Comparison of ENCODE assay signal across 8 cellular contexts in the genomic region with DNA sequence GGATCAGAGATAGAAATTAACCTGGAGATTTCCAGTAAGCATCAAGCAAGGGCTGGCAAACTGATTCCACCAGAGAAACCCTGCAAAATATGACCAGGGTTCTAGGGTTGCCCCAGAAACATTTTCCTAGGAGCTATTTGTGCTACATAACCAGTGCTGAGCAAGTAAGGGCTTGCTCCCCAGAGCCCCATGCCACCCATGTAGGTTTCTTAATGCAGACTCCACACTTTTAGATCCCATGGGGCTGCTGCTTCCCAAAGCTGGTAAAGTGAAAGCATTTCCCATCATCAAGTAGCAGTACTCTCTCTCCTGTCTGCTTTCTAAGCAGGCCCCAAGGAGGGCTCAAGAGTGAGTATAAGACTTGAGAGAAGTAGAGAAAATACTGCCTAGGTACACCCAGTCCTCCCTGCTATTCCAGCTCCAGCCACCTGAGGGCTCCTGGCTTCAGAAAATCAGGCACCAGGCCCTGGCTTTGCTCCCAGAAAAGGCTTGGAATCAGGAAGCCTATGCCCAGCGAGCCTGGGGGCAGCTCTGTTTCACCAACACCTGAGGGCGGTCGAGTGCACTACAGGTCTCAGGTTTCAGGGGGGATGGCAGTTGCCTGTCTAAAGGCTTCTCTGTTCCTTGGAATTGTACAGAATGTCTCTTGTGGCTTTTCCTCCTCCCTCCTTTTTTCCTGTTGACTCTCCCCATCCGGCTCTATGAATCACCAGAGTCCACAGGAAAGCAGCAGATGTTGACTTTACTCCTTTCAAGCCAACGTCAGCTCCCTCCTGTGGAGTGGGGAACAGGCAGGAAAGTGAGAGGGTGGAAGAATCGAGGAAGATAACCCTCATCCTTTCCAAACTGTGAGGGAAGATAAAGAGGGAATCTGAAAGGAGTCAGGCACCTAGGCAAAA. TPM values are rescaled to one million over a fixed set of nuclear protein-coding genes. Genes with fewer than 3 reads are reported as not detected.
DNase-seq lines count a peak whose midpoint lies in the region; ATAC-seq and TF ChIP-seq lines count a peak whose summit lies in the region.

No MANE protein-coding gene starts in this region.

- H3K4me3 Mint-ChIP-seq in type B pancreatic cell: peak overlapping the region; percentile 71

- H3K27me3 Mint-ChIP-seq in type B pancreatic cell: peaks cover 5% of the 10 kb centered on the region

- DNase-seq in GM06990 (ENCODE audit: extremely low read depth, insufficient read length): no peak
- peak; percentile 99 for DNase-seq in NCI-H1092 (lab: John Stamatoyannopoulos, UW)
- peak; percentile 73 for DNase-seq in SKM-1 (lab: John Stamatoyannopoulos, UW; ENCODE audit: unreplicated experiment)
- peak; percentile 93 to 98 (median 95) for DNase-seq in adrenal gland
- DNase-seq in Right ventricle myocardium superior: peak; percentile 93
- peak; percentile 97 for DNase-seq in osteoblast (ENCODE audit: insufficient read length, low spot score, missing footprints)
- peak; percentile 90 for DNase-seq in type B pancreatic cell (ENCODE audit: extremely low spot score, unreplicated experiment)

- peak overlapping the region; percentile 87 for H3K27ac Mint-ChIP-seq in type B pancreatic cell

- peak overlapping the region; percentile 85 for H3K4me2 ChIP-seq in osteoblast (ENCODE audit: insufficient read depth, low read length)

- H2AFZ ChIP-seq in osteoblast (ENCODE audit: low read length): peak overlapping the region; percentile 64

- intact Hi-C loops in adrenal gland (cut with DNase I) (no loop called here), Right ventricle myocardium superior (cut with DNase I) (loop anchor here (2.0 kb wide), 1 partner anchor 121 kb away; no protein-coding TSS in a partner anchor)

- TF ChIP-seq CTCF in GM06990 (IDR thresholded peaks at IDR 0.05; ENCODE audit: insufficient read depth, low read length, poor library complexity, severe bottlenecking) (peak; percentile 88), adrenal gland (IDR thresholded peaks at IDR 0.05) (peak; percentile 84 to 98 (median 95)), osteoblast (IDR thresholded peaks at IDR 0.05; ENCODE audit: extremely low read depth, low read depth, low read length) (peak; percentile 99), type B pancreatic cell (conservative IDR thresholded peaks at IDR 0.05) (peak; percentile 95)

- no peaks in the 10 kb centered on the region for H3K79me2 ChIP-seq in osteoblast (ENCODE audit: insufficient read depth, low read length)

- H4K20me1 ChIP-seq in osteoblast (ENCODE audit: insufficient read depth, low read length): no peaks in the 10 kb centered on the region

- peaks cover 19 to 24% of the 10 kb centered on the region in 2 donors for H3K4me1 ChIP-seq in adrenal gland (replicated peaks in 1 of 2)
- H3K4me1 ChIP-seq in osteoblast (ENCODE audit: insufficient read depth, low read length): peaks cover 28% of the 10 kb centered on the region

- H3K36me3 ChIP-seq in GM06990 (ENCODE audit: control insufficient read depth, insufficient read depth, low read length) (no peaks in the 10 kb centered on the region), adrenal gland (replicated peaks in 1 of 2) (no peaks in the 10 kb centered on the region), osteoblast (ENCODE audit: insufficient read depth, low read length) (no peaks in the 10 kb centered on the region)

- ATAC-seq in Right ventricle myocardium superior (ENCODE audit: poor library complexity): peak; percentile 91
- ATAC-seq in GM19455 (IDR thresholded peaks at IDR 0.05; ENCODE audit: unreplicated experiment): no peak

- H3K9me3 Mint-ChIP-seq in type B pancreatic cell: no peaks in the 10 kb centered on the region

- TF ChIP-seq POLR2A in adrenal gland (IDR thresholded peaks at IDR 0.05): peak in 1 of 2 donors; percentile 60

- peak overlapping the region; percentile 19 to 88 (median 84) for H3K27ac ChIP-seq in adrenal gland
- H3K27ac ChIP-seq in osteoblast (ENCODE audit: low read depth, low read length): peak overlapping the region; percentile 93

- H3K27me3 ChIP-seq in GM06990 (replicated peaks; ENCODE audit: control insufficient read depth, insufficient read depth, low read length): no peaks in the 10 kb centered on the region
- H3K27me3 ChIP-seq in adrenal gland: no peaks in the 10 kb centered on the region
- H3K27me3 ChIP-seq in osteoblast (ENCODE audit: insufficient read depth, low read length): no peaks in the 10 kb centered on the region

- no peaks in the 10 kb centered on the region for H3K36me3 Mint-ChIP-seq in type B pancreatic cell

- no peaks in the 10 kb centered on the region for H3K9me3 ChIP-seq in adrenal gland (replicated peaks in 1 of 3)
- H3K9me3 ChIP-seq in osteoblast (ENCODE audit: low read depth, low read length): no peaks in the 10 kb centered on the region

- 0 to 3% (median 1%) methylated on average over 6 of the region's 6 CpGs for WGBS in adrenal gland, 4 donors

- peaks cover 19% of the 10 kb centered on the region for H3K4me1 Mint-ChIP-seq in type B pancreatic cell (ENCODE audit: unreplicated experiment)

- H3K4me3 ChIP-seq in GM06990 (replicated peaks; ENCODE audit: low read depth, low read length) (no peak overlapping the region), adrenal gland (peak overlapping the region in 1 of 4 donors; percentile 8), osteoblast (ENCODE audit: insufficient read depth, low read length) (peak overlapping the region; percentile 46)

RNA-seq across cellular contexts. Expression of a gene that starts 6.2 kb away (rescaled TPM):
- 1 to 10 TPM in 3 of 8 donors, under 1 TPM in 4, not detected in 1; 0.37 to 1.3 (median 0.76) TPM for total RNA-seq in adrenal gland
- polyA plus RNA-seq in adrenal gland: 1 to 10 TPM in 2 of 3 donors, under 1 TPM in 1; 0.55 to 2.0 (median 1.2) TPM
- 1.1 TPM for total RNA-seq in Right ventricle myocardium superior
- 1.4 and 2.1 TPM in 2 replicates for total RNA-seq in osteoblast
- total RNA-seq in type B pancreatic cell (ENCODE audit: low replicate concordance): 0.12 and 0.56 TPM in 2 replicates

RNA-seq across cellular contexts. Expression of a gene that starts 18.0 kb away (rescaled TPM):
- total RNA-seq in adrenal gland: 1 to 10 TPM in 7 of 8 donors, under 1 TPM in 1; 0.54 to 2.7 (median 1.6) TPM
- 1 to 10 TPM in 2 of 3 donors, under 1 TPM in 1; 0.93 to 4.0 (median 3.6) TPM for polyA plus RNA-seq in adrenal gland
- 1.0 TPM for total RNA-seq in Right ventricle myocardium superior
- 44.5 and 56.6 TPM in 2 replicates for total RNA-seq in osteoblast
- total RNA-seq in type B pancreatic cell (ENCODE audit: low replicate concordance): 0.81 and 2.7 TPM in 2 replicates

RNA-seq across cellular contexts. Expression of a gene that starts 26.7 kb away (rescaled TPM):
- total RNA-seq in adrenal gland (10 to 100 TPM; 24.8 to 44.4 (median 32.4) TPM), Right ventricle myocardium superior (22.3 TPM), osteoblast (18.9 and 20.3 TPM in 2 replicates), type B pancreatic cell (ENCODE audit: low replicate concordance) (31.2 and 32.2 TPM in 2 replicates)
- 10 to 100 TPM; 21.2 to 52.9 (median 25.8) TPM for polyA plus RNA-seq in adrenal gland

RNA-seq across cellular contexts. Expression of a gene that starts 33.0 kb away (rescaled TPM):
- total RNA-seq in adrenal gland: 10 to 100 TPM in 7 of 8 donors, 1 to 10 TPM in 1; 7.5 to 34.1 (median 22.0) TPM
- 10 to 100 TPM; 17.9 to 40.5 (median 26.0) TPM for polyA plus RNA-seq in adrenal gland
- total RNA-seq in Right ventricle myocardium superior: 13.2 TPM
- total RNA-seq in osteoblast: 15.2 and 17.4 TPM in 2 replicates
- 18.4 and 40.0 TPM in 2 replicates for total RNA-seq in type B pancreatic cell (ENCODE audit: low replicate concordance)

RNA-seq across cellular contexts. Expression of a gene that starts 35.4 kb away (rescaled TPM):
- total RNA-seq in adrenal gland (100 to 1,000 TPM in 5 of 8 donors, 10 to 100 TPM in 3; 68.9 to 171 (median 111) TPM), Right ventricle myocardium superior (57.9 TPM), osteoblast (49.8 and 54.3 TPM in 2 replicates), type B pancreatic cell (ENCODE audit: low replicate concordance) (118 and 160 TPM in 2 replicates)
- polyA plus RNA-seq in adrenal gland: 100 to 1,000 TPM in 2 of 3 donors, 10 to 100 TPM in 1; 61.5 to 223 (median 102) TPM

Comparison
In these comparisons a context has a peak if more than half of its experiments do, and no peak if none do; other contexts are left out.
1. RNA of a gene that starts 18.0 kb away (total RNA-seq): 44.5 to 56.6 TPM in osteoblast; 0.81 to 2.7 TPM in type B pancreatic cell, 0.54 to 2.7 TPM in adrenal gland and 1.0 TPM in Right ventricle myocardium superior (single experiment); every median in the first group is over 10 times any median in the second.
2. Peak in every context shown above with its lines, with median percentiles within 50 percentile points of each other: CTCF ChIP-seq.